ENCODE assay signal across 8 cellular contexts in genomic region chr4:53601251-53601764, GRCh38. TPM values are rescaled to one million over a fixed set of nuclear protein-coding genes. Genes with fewer than 3 reads are reported as not detected.
DNase-seq lines count a peak whose midpoint lies in the region; ATAC-seq lines count a peak whose summit lies in the region.

No MANE protein-coding gene starts in this region.

- in situ Hi-C loops in KBM-7 (cut with MboI; ENCODE audit: low pct_unique_long_range_greater_than_20kb, low sequenced_read_pairs), result no loop called here

- peak; percentile 60 for ATAC-seq in GM19467 (IDR thresholded peaks at IDR 0.05; ENCODE audit: unreplicated experiment)
- no peak for ATAC-seq in GM21528 (IDR thresholded peaks at IDR 0.05; ENCODE audit: low FRiP score, unreplicated experiment)
- no peak for ATAC-seq in GM21381 (IDR thresholded peaks at IDR 0.05; ENCODE audit: unreplicated experiment)

- peak; percentile 88 for DNase-seq in D341Med (ENCODE audit: low spot score)
- DNase-seq in KBM-7, result peak; percentile 41
- peak; percentile 24 for DNase-seq in RPMI7951 (ENCODE audit: low read depth)
- DNase-seq in iPS-NIHi11 (ENCODE audit: low spot score), result peak; percentile 56
- DNase-seq in hepatic stellate cell (ENCODE audit: low spot score), result no peak

RNA-seq across cellular contexts. Expression of gene LNX1, which starts 10.0 kb away (rescaled TPM):
- total RNA-seq in RPMI7951 (2014; rRNA removed; shearing (Covaris generic)), result 5.0 and 5.3 TPM in 2 replicates
